Comparison of ENCODE assay signal across 1 cellular context in the genomic region with DNA sequence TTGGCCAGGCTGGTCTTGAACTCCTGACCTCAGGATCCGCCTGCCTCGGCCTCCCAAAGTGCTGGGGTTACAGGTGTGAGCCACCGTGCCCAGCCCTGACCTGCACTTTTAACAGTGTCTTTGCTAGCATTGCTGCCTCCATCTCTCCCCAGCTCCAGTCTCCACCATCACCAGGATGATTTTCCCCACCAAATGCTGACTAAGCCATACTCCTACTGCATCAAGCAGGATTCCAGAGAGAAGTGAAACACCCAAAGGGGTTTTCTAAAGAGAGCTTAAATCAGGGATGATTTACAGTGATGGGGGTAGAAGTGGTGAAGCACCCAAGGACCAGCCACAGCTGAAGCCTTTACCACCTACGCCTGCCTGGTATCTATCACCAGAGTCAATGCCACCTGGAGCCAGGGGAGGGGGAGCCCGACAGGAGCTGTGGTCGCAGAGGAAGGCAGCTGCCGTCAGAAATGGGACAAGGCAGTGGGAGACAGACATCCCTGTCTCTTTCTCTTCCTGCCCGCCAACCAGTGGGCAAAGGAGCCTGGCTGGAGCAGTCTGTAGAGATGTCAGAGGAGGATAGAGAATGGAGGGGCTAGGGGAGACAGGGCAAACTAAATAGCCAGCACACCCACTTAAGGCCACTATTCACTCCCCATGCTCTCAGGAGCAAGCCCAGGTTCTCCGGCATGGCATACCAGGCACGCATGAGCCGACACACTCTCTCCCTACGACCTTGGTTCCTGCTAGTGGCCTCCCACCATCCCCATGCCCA.
TF ChIP-seq lines count a peak whose summit lies in the region.

No MANE protein-coding gene starts in this region.

TF ChIP-seq in A549, 52 proteins besides CTCF, POLR2A, EP300 and RAD21:
- TF ChIP-seq HOXB13 (CRISPR knock-in tag; IDR thresholded peaks at IDR 0.05; ENCODE audit: low read depth), result no peak
- peak; percentile 55 for TF ChIP-seq MAFK (IDR thresholded peaks at IDR 0.05; ENCODE audit: partially characterized antibody)
